ENCODE assay signal across 36 cellular contexts in genomic region chr22:30578481-30578880, GRCh38. TPM values are rescaled to one million over a fixed set of nuclear protein-coding genes. Genes with fewer than 3 reads are reported as not detected.
"Had no signal": no experiment of that assay in that cellular context is flagged by ENCODE, and none has a peak within 500 bp of the region (broad histone marks: within the 10 kb centered on the region; RNA-seq: fewer than 3 reads in every experiment).

No MANE protein-coding gene starts in this region.

- H3K4me1 Mint-ChIP-seq: activated CD4-positive, alpha-beta T cell treated with anti-CD3 and anti-CD28 coated beads, Interleukin-2, amount 10 ng/mL, durations not matched to agents 24 days and 14 days; activated T-helper 17 cell treated with anti-CD3 and anti-CD28 coated beads, Interleukin-2, amount 50 U/mL, for 72 hours had no signal

- H3K4me3 Mint-ChIP-seq: activated B cell treated with CpG ODN at 0.5 μM for 24 hours; activated CD4-positive, alpha-beta memory T cell treated with anti-CD3 and anti-CD28 coated beads for 36 hours; activated CD4-positive, alpha-beta T cell treated with anti-CD3 and anti-CD28 coated beads, Interleukin-2, amount 10 ng/mL, durations not matched to agents 24 days and 14 days; activated CD8-positive, alpha-beta T cell treated with anti-CD3 and anti-CD28 coated beads for 36 hours; activated naive CD4-positive, alpha-beta T cell treated with anti-CD3 and anti-CD28 coated beads for 36 hours; activated naive CD8-positive, alpha-beta T cell treated with anti-CD3 and anti-CD28 coated beads for 36 hours; activated T-cell treated with anti-CD3 and anti-CD28 coated beads, Interleukin-2, amount 50 U/mL, for 4 hours; activated T-cell treated with anti-CD3 and anti-CD28 coated beads, Interleukin-2, amount 50 U/mL, for 72 hours; activated T-helper 1 cell treated with anti-CD3 and anti-CD28 coated beads, Interleukin-12 subunit alpha, Interleukin-12 subunit beta, Interleukin-2, Interleukin-4 antibody, amounts not matched to agents 30 ng/mL and 10 ng/mL and 1 ng/mL, durations not matched to agents 14 hours and 24 hours and 36 hours; activated T-helper 17 cell treated with anti-CD3 and anti-CD28 coated beads, Interleukin-2, amount 50 U/mL, for 72 hours; T-helper 1 cell treated with Interleukin-12 subunit alpha and Interleukin-12 subunit beta and Interleukin-4 antibody, amounts not matched to agents 30 μg/mL and 1 μg/mL, for 36 hours; T-helper 2 cell treated with Interferon-gamma antibody and Interleukin-4, amounts not matched to agents 5 μg/mL and 100 μg/mL, for 36 hours had no signal

- H3K4me3 ChIP-seq: adrenal gland, body of pancreas, breast epithelium had no signal

- H3K27me3 ChIP-seq: adrenal gland, body of pancreas, brain microvascular endothelial cell, breast epithelium had no signal

- H3K9me3 ChIP-seq: adrenal gland, body of pancreas, breast epithelium had no signal

- ATAC-seq: activated CD8-positive, alpha-beta T cell treated with anti-CD3 and anti-CD28 coated beads for 36 hours; activated naive CD4-positive, alpha-beta T cell treated with anti-CD3 and anti-CD28 coated beads, Interleukin-2, amount 50 U/mL, for 72 hours; activated T-cell treated with anti-CD3 and anti-CD28 coated beads, Interleukin-2, amount 50 U/mL, for 4 hours; activated T-cell treated with anti-CD3 and anti-CD28 coated beads, Interleukin-2, amount 50 U/mL, for 72 hours; activated T-helper 17 cell treated with anti-CD3 and anti-CD28 coated beads, Interleukin-2, amount 50 U/mL, for 72 hours; body of pancreas had no signal

- H3K4me1 ChIP-seq: breast epithelium had no signal

- H3K27me3 Mint-ChIP-seq: activated B cell treated with CpG ODN at 0.5 μM for 24 hours; activated CD4-positive, alpha-beta memory T cell treated with anti-CD3 and anti-CD28 coated beads for 36 hours; activated CD8-positive, alpha-beta T cell treated with anti-CD3 and anti-CD28 coated beads for 36 hours; activated naive CD8-positive, alpha-beta T cell treated with anti-CD3 and anti-CD28 coated beads for 36 hours; activated T-helper 17 cell treated with anti-CD3 and anti-CD28 coated beads, Interleukin-2, amount 50 U/mL, for 72 hours had no signal

- H3K27ac ChIP-seq: adrenal gland, body of pancreas, brain microvascular endothelial cell, breast epithelium, VCaP had no signal

- DNase-seq: activated B cell treated with CpG ODN at 0.5 μM for 24 hours; activated CD4-positive, alpha-beta memory T cell treated with anti-CD3 and anti-CD28 coated beads for 36 hours; activated CD4-positive, alpha-beta T cell treated with anti-CD3 and anti-CD28 coated beads for 4 hours; activated CD4-positive, alpha-beta T cell treated with anti-CD3 and anti-CD28 coated beads, Interleukin-2, amount 10 ng/mL, durations not matched to agents 24 days and 14 days; activated CD4-positive, alpha-beta T cell treated with anti-CD3 and anti-CD28 coated beads, Interleukin-2, amount 50 U/mL, for 1 hour; activated CD4-positive, alpha-beta T cell treated with anti-CD3 and anti-CD28 coated beads, Interleukin-2, amount 50 U/mL, for 4 hours; activated CD4-positive, CD25-positive, alpha-beta regulatory T cell treated with anti-CD3 and anti-CD28 coated beads, Interleukin-2, amount 50 U/mL, for 72 hours; activated CD8-positive, alpha-beta memory T cell treated with anti-CD3 and anti-CD28 coated beads, Interleukin-2, amount 50 U/mL, for 4 hours; activated CD8-positive, alpha-beta T cell treated with anti-CD3 and anti-CD28 coated beads for 36 hours; activated effector memory CD4-positive, alpha-beta T cell treated with anti-CD3 and anti-CD28 coated beads, Interleukin-2, amount 50 U/mL, for 16 hours; activated gamma-delta T cell treated with Interleukin-2 at 50 U/mL for 16 hours; activated naive CD4-positive, alpha-beta T cell; activated naive CD4-positive, alpha-beta T cell treated with anti-CD3 and anti-CD28 coated beads for 36 hours; activated naive CD4-positive, alpha-beta T cell treated with anti-CD3 and anti-CD28 coated beads, Interleukin-2, amount 50 U/mL, for 16 hours; activated naive CD8-positive, alpha-beta T cell treated with anti-CD3 and anti-CD28 coated beads for 36 hours; activated T-cell treated with anti-CD3 and anti-CD28 coated beads for 4 hours; activated T-cell treated with anti-CD3 and anti-CD28 coated beads, Interleukin-2, amount 50 U/mL, for 1 hour; activated T-cell treated with anti-CD3 and anti-CD28 coated beads, Interleukin-2, amount 50 U/mL, for 4 hours; activated T-cell treated with anti-CD3 and anti-CD28 coated beads, Interleukin-2, amount 50 U/mL, for 72 hours; adrenal gland; amniotic stem cell; aorta; body of pancreas; brain microvascular endothelial cell; central memory CD4-positive, alpha-beta T cell; T-helper 1 cell; T-helper 2 cell; T-helper 9 cell had no signal

- H3K9me3 Mint-ChIP-seq: activated B cell treated with CpG ODN at 0.5 μM for 24 hours; activated CD4-positive, alpha-beta memory T cell treated with anti-CD3 and anti-CD28 coated beads for 36 hours; activated CD4-positive, alpha-beta T cell treated with anti-CD3 and anti-CD28 coated beads, Interleukin-2, amount 10 ng/mL, durations not matched to agents 24 days and 14 days; activated CD8-positive, alpha-beta T cell treated with anti-CD3 and anti-CD28 coated beads for 36 hours; activated naive CD4-positive, alpha-beta T cell treated with anti-CD3 and anti-CD28 coated beads for 36 hours; activated naive CD4-positive, alpha-beta T cell treated with anti-CD3 and anti-CD28 coated beads, Interleukin-2, amount 50 U/mL, for 72 hours; activated naive CD8-positive, alpha-beta T cell treated with anti-CD3 and anti-CD28 coated beads for 36 hours; activated T-cell treated with anti-CD3 and anti-CD28 coated beads, Interleukin-2, amount 50 U/mL, for 4 hours; activated T-cell treated with anti-CD3 and anti-CD28 coated beads, Interleukin-2, amount 50 U/mL, for 72 hours; activated T-helper 1 cell treated with anti-CD3 and anti-CD28 coated beads, Interleukin-12 subunit alpha, Interleukin-12 subunit beta, Interleukin-2, Interleukin-4 antibody, amounts not matched to agents 30 ng/mL and 10 ng/mL and 1 ng/mL, durations not matched to agents 14 hours and 24 hours and 36 hours; activated T-helper 17 cell treated with anti-CD3 and anti-CD28 coated beads, Interleukin-2, amount 50 U/mL, for 72 hours; T-helper 1 cell treated with Interleukin-12 subunit alpha and Interleukin-12 subunit beta and Interleukin-4 antibody, amounts not matched to agents 30 μg/mL and 1 μg/mL, for 36 hours; T-helper 2 cell treated with Interferon-gamma antibody and Interleukin-4, amounts not matched to agents 5 μg/mL and 100 μg/mL, for 36 hours had no signal

- H3K27ac Mint-ChIP-seq: activated B cell treated with CpG ODN at 0.5 μM for 24 hours; activated CD4-positive, alpha-beta memory T cell treated with anti-CD3 and anti-CD28 coated beads for 36 hours; activated CD4-positive, alpha-beta T cell treated with anti-CD3 and anti-CD28 coated beads, Interleukin-2, amount 10 ng/mL, durations not matched to agents 24 days and 14 days; activated CD8-positive, alpha-beta T cell treated with anti-CD3 and anti-CD28 coated beads for 36 hours; activated naive CD4-positive, alpha-beta T cell treated with anti-CD3 and anti-CD28 coated beads for 36 hours; activated naive CD8-positive, alpha-beta T cell treated with anti-CD3 and anti-CD28 coated beads for 36 hours; activated T-cell treated with anti-CD3 and anti-CD28 coated beads, Interleukin-2, amount 50 U/mL, for 72 hours; activated T-helper 17 cell treated with anti-CD3 and anti-CD28 coated beads, Interleukin-2, amount 50 U/mL, for 72 hours; T-helper 2 cell treated with Interferon-gamma antibody and Interleukin-4, amounts not matched to agents 5 μg/mL and 100 μg/mL, for 36 hours had no signal

RNA-seq across cellular contexts. Expression of gene GAL3ST1, which starts 4.0 kb away (rescaled TPM):
- total RNA-seq: activated B cell treated with CpG ODN at 0.5 μM for 24 hours; activated CD4-positive, alpha-beta memory T cell treated with anti-CD3 and anti-CD28 coated beads for 36 hours; activated CD4-positive, alpha-beta T cell treated with anti-CD3 and anti-CD28 coated beads, Interleukin-2, amount 10 ng/mL, durations not matched to agents 24 days and 14 days; activated CD8-positive, alpha-beta memory T cell treated with anti-CD3 and anti-CD28 coated beads for 36 hours; activated CD8-positive, alpha-beta T cell treated with anti-CD3 and anti-CD28 coated beads for 36 hours; activated naive CD8-positive, alpha-beta T cell treated with anti-CD3 and anti-CD28 coated beads for 36 hours; activated T-helper 1 cell treated with anti-CD3 and anti-CD28 coated beads, Interleukin-12 subunit alpha, Interleukin-12 subunit beta, Interleukin-2, Interleukin-4 antibody, amounts not matched to agents 30 ng/mL and 10 ng/mL and 1 ng/mL, durations not matched to agents 14 hours and 24 hours and 36 hours had no signal

RNA-seq across cellular contexts. Expression of gene TCN2, which starts 28.5 kb away (rescaled TPM):
- total RNA-seq: activated B cell treated with CpG ODN at 0.5 μM for 24 hours had no signal

RNA-seq across cellular contexts. Expression of gene SEC14L6, which starts 31.9 kb away (rescaled TPM):
- total RNA-seq: activated B cell treated with CpG ODN at 0.5 μM for 24 hours; activated CD4-positive, alpha-beta T cell treated with anti-CD3 and anti-CD28 coated beads, Interleukin-2, amount 10 ng/mL, durations not matched to agents 24 days and 14 days; activated CD8-positive, alpha-beta memory T cell treated with anti-CD3 and anti-CD28 coated beads for 36 hours; activated CD8-positive, alpha-beta T cell treated with anti-CD3 and anti-CD28 coated beads for 36 hours; activated naive CD4-positive, alpha-beta T cell treated with anti-CD3 and anti-CD28 coated beads for 36 hours; activated naive CD4-positive, alpha-beta T cell treated with anti-CD3 and anti-CD28 coated beads, Interleukin-2, amount 50 U/mL, for 72 hours; activated naive CD8-positive, alpha-beta T cell treated with anti-CD3 and anti-CD28 coated beads for 36 hours; activated T-cell treated with anti-CD3 and anti-CD28 coated beads, Interleukin-2, amount 50 U/mL, for 4 hours; activated T-cell treated with anti-CD3 and anti-CD28 coated beads, Interleukin-2, amount 50 U/mL, for 72 hours; activated T-helper 1 cell treated with anti-CD3 and anti-CD28 coated beads, Interleukin-12 subunit alpha, Interleukin-12 subunit beta, Interleukin-2, Interleukin-4 antibody, amounts not matched to agents 30 ng/mL and 10 ng/mL and 1 ng/mL, durations not matched to agents 14 hours and 24 hours and 36 hours; activated T-helper 17 cell treated with anti-CD3 and anti-CD28 coated beads, Interleukin-2, amount 50 U/mL, for 72 hours had no signal
